1 cellular context compared by ENCODE assay signal in genomic region chr2:55054476-55054875, GRCh38.
TF ChIP-seq lines count a peak whose summit lies in the region.

No MANE protein-coding gene starts in this region.

TF ChIP-seq in HepG2, 621 proteins besides CTCF, POLR2A, EP300 and RAD21 (continued from another document):
- TF ChIP-seq AFF4 (CRISPR knock-in tag; IDR thresholded peaks at IDR 0.05) (no peak), PHF21A (CRISPR knock-in tag; IDR thresholded peaks at IDR 0.05) (no peak), NFIC (IDR thresholded peaks at IDR 0.05; ENCODE audit: low read length) (no peak), MIXL1 (CRISPR knock-in tag; IDR thresholded peaks at IDR 0.05) (no peak), KDM6A (CRISPR knock-in tag; IDR thresholded peaks at IDR 0.05; ENCODE audit: low read depth) (no peak), TMF1 (CRISPR knock-in tag; IDR thresholded peaks at IDR 0.05; ENCODE audit: low read depth) (no peak), ATF3 (CRISPR knock-in tag; IDR thresholded peaks at IDR 0.05) (no peak), ZNF335 (CRISPR knock-in tag; IDR thresholded peaks at IDR 0.05) (no peak), ZMYM2 (CRISPR knock-in tag; IDR thresholded peaks at IDR 0.05) (no peak), GATA4 (IDR thresholded peaks at IDR 0.05; ENCODE audit: borderline replicate concordance, low read depth) (no peak)
